ENCODE assay signal across 25 cellular contexts in the genomic region with DNA sequence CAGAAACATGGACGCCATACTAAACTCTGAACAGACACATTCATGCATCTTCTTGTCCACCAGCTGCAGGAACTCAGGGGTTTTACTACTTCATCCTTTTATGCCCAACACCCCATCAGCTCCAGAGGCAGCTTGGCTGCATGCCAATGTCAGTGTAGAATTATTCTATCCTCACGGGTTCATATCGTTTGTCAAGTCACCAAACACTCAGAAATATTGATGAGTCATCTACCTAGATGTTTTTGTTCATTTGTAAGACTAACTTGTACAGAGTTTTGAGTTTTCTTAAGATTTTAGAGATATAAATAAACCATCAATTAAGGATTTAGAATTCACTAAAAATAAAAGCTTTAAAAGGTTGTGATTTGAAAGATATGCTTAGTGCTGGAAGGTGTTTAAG.
A peak's percentile ranks its signal among the peaks of the same experiment; 100 is the strongest.
DNase-seq lines count a peak whose midpoint lies in the region; ATAC-seq and TF ChIP-seq lines count a peak whose summit lies in the region.
"Had no signal": no experiment of that assay in that cellular context is flagged by ENCODE, and none has a peak within 500 bp of the region (broad histone marks: within the 10 kb centered on the region; RNA-seq: fewer than 3 reads in every experiment).

No MANE protein-coding gene starts in this region.

- no peaks in the 10 kb centered on the region for H3F3A ChIP-seq in PC-3 (ENCODE audit: low read length, unreplicated experiment)

- BruUV-seq in PC-3 (replicated peaks; lab: Mats Ljungman, UMichigan): no TSS peak

- POLR2A ChIA-PET in PC-3 (lab: Charles Lee; ENCODE audit: unreplicated experiment): no interaction called here

- no peaks in the 10 kb centered on the region for H3K9me3 ChIP-seq in PC-3 (ENCODE audit: low read length)
- H3K9me3 ChIP-seq in vagina: no peaks in the 10 kb centered on the region
- H3K9me3 ChIP-seq: ascending aorta, colonic mucosa, thoracic aorta had no signal

- no peaks in the 10 kb centered on the region for H3K9me2 ChIP-seq in PC-3 (replicated peaks; ENCODE audit: low read length)

- no peak overlapping the region for H3K4me3 ChIP-seq in PC-3 (ENCODE audit: low read length)
- no peak overlapping the region for H3K4me3 ChIP-seq in vagina
- H3K4me3 ChIP-seq: ascending aorta; BLaER1 treated with 17β-estradiol and CSF1 and Interleukin-3, amounts not matched to agents 10 nM and 100 nM; colonic mucosa; lung; skin epidermis; thoracic aorta had no signal

- DNase-seq in DMS 273 (lab: John Stamatoyannopoulos, UW; ENCODE audit: unreplicated experiment) (peak; percentile 29), DMS 273 treated with DMSO at 0.1 percent for 48 hours (lab: John Stamatoyannopoulos, UW) (no peak), NCI-H2029 (lab: John Stamatoyannopoulos, UW) (peak; percentile 15), PC-3 (peak; percentile 53), mesothelial cell of epicardium (ENCODE audit: low spot score in 2 of 2, unreplicated experiment in 2 of 2) (no peak), vagina (ENCODE audit: extremely low spot score in 2 of 2) (no peak), cerebellar nuclear complex (lab: John Stamatoyannopoulos, UW) (no peak), KBM-7 (no peak)
- DNase-seq: activated CD4-positive, alpha-beta T cell treated with anti-CD3 and anti-CD28 coated beads for 4 hours; activated naive CD4-positive, alpha-beta T cell treated with anti-CD3 and anti-CD28 coated beads for 36 hours; activated T-cell treated with anti-CD3 and anti-CD28 coated beads for 4 hours; colonic mucosa; DMS79 treated with DMSO at 0.1 percent for 48 hours; glutamatergic neuron; HFFc6; immature natural killer cell; KG1; naive thymus-derived CD4-positive, alpha-beta T cell; NCI-H1436 treated with DMSO at 0.1 percent for 48 hours had no signal

- no peak for ATAC-seq in PC-3
- ATAC-seq: naive thymus-derived CD4-positive, alpha-beta T cell had no signal

- CTCF ChIA-PET in PC-3 (lab: Charles Lee): no interaction called here

- H3K4me1 Mint-ChIP-seq in mesothelial cell of epicardium: peaks cover 32% of the 10 kb centered on the region
- H3K4me1 Mint-ChIP-seq: immature natural killer cell; naive thymus-derived CD4-positive, alpha-beta T cell had no signal

- no peak overlapping the region for H3K4me2 ChIP-seq in PC-3 (ENCODE audit: low read length)
- H3K4me2 ChIP-seq: BLaER1 treated with 17β-estradiol and CSF1 and Interleukin-3, amounts not matched to agents 10 nM and 100 nM had no signal

- 0 out of 2 replicates have a peak overlapping the region, but pooled peaks have one; percentile 8 for H2AFZ ChIP-seq in PC-3 (ENCODE audit: low read length)

- no peak overlapping the region for H3K9ac ChIP-seq in PC-3 (ENCODE audit: low read length)
- H3K9ac ChIP-seq: BLaER1 treated with 17β-estradiol and CSF1 and Interleukin-3, amounts not matched to agents 10 nM and 100 nM had no signal

- TF ChIP-seq CTCF in PC-3 (conservative IDR thresholded peaks at IDR 0.05; ENCODE audit: low read depth, low read length): no peak
- no peak for TF ChIP-seq CTCF in mesothelial cell of epicardium (IDR thresholded peaks at IDR 0.05; ENCODE audit: unreplicated experiment)
- TF ChIP-seq CTCF in vagina (IDR thresholded peaks at IDR 0.05): no peak

- intact Hi-C loops in PC-3 (cut with micrococcal nuclease) (no loop called here), vagina (cut with DNase I) (no loop called here)

- no peaks in the 10 kb centered on the region for H3K79me2 ChIP-seq in PC-3 (ENCODE audit: low read length)

- H3K27ac Mint-ChIP-seq in mesothelial cell of epicardium: peak overlapping the region; percentile 85
- H3K27ac Mint-ChIP-seq: activated naive CD4-positive, alpha-beta T cell treated with anti-CD3 and anti-CD28 coated beads for 36 hours; HFFc6; immature natural killer cell; naive thymus-derived CD4-positive, alpha-beta T cell had no signal

- no peaks in the 10 kb centered on the region for H4K20me1 ChIP-seq in PC-3 (ENCODE audit: low read length)
- H4K20me1 ChIP-seq: BLaER1 treated with 17β-estradiol and CSF1 and Interleukin-3, amounts not matched to agents 10 nM and 100 nM had no signal

- H3K9me3 Mint-ChIP-seq in mesothelial cell of epicardium: peaks cover 4% of the 10 kb centered on the region

- TF ChIP-seq POLR2A in vagina (IDR thresholded peaks at IDR 0.05): no peak

- no peak overlapping the region for H3K27ac ChIP-seq in PC-3 (ENCODE audit: low read length)
- H3K27ac ChIP-seq in vagina: no peak overlapping the region
- H3K27ac ChIP-seq: 22Rv1; ascending aorta; BLaER1 treated with 17β-estradiol and CSF1 and Interleukin-3, amounts not matched to agents 10 nM and 100 nM; colonic mucosa; skin epidermis; thoracic aorta had no signal

- no peak overlapping the region for H3K4me3 Mint-ChIP-seq in mesothelial cell of epicardium
- H3K4me3 Mint-ChIP-seq: activated naive CD4-positive, alpha-beta T cell treated with anti-CD3 and anti-CD28 coated beads for 36 hours; HFFc6; immature natural killer cell; naive thymus-derived CD4-positive, alpha-beta T cell had no signal

- in situ Hi-C loops in KBM-7 (cut with MboI; ENCODE audit: low pct_unique_long_range_greater_than_20kb, low sequenced_read_pairs): no loop called here

- no peaks in the 10 kb centered on the region for H3K27me3 Mint-ChIP-seq in mesothelial cell of epicardium (ENCODE audit: low read depth)
- H3K27me3 Mint-ChIP-seq: naive thymus-derived CD4-positive, alpha-beta T cell had no signal

- H3K36me3 Mint-ChIP-seq in mesothelial cell of epicardium: peaks cover 3% of the 10 kb centered on the region
- H3K36me3 Mint-ChIP-seq: immature natural killer cell; naive thymus-derived CD4-positive, alpha-beta T cell had no signal

- H3K27me3 ChIP-seq in PC-3 (ENCODE audit: low read length) (no peaks in the 10 kb centered on the region), vagina (no peaks in the 10 kb centered on the region)
- H3K27me3 ChIP-seq: ascending aorta; BLaER1 treated with 17β-estradiol and CSF1 and Interleukin-3, amounts not matched to agents 10 nM and 100 nM; colonic mucosa had no signal

- peaks cover 17% of the 10 kb centered on the region for H3K4me1 ChIP-seq in PC-3 (ENCODE audit: insufficient read depth, low read length)
- no peaks in the 10 kb centered on the region for H3K4me1 ChIP-seq in vagina
- H3K4me1 ChIP-seq: ascending aorta; BLaER1 treated with 17β-estradiol and CSF1 and Interleukin-3, amounts not matched to agents 10 nM and 100 nM; colonic mucosa had no signal

- H3K36me3 ChIP-seq in PC-3 (ENCODE audit: low read depth, low read length) (no peaks in the 10 kb centered on the region), vagina (no peaks in the 10 kb centered on the region)
- H3K36me3 ChIP-seq: ascending aorta; BLaER1 treated with 17β-estradiol and CSF1 and Interleukin-3, amounts not matched to agents 10 nM and 100 nM; colonic mucosa; thoracic aorta had no signal

Comparison
In these comparisons a context has a peak if more than half of its experiments do, and no peak if none do; other contexts are left out.
1. DNase-seq: peak in DMS 273 (single experiment), NCI-H2029 (single experiment) and PC-3 (single experiment); none in DMS 273 treated with DMSO at 0.1 percent for 48 hours (single experiment), mesothelial cell of epicardium (0 of 2), vagina (0 of 2), cerebellar nuclear complex (0 of 2) and KBM-7 (single experiment).